8 cellular contexts compared by ENCODE assay signal in the genomic region with DNA sequence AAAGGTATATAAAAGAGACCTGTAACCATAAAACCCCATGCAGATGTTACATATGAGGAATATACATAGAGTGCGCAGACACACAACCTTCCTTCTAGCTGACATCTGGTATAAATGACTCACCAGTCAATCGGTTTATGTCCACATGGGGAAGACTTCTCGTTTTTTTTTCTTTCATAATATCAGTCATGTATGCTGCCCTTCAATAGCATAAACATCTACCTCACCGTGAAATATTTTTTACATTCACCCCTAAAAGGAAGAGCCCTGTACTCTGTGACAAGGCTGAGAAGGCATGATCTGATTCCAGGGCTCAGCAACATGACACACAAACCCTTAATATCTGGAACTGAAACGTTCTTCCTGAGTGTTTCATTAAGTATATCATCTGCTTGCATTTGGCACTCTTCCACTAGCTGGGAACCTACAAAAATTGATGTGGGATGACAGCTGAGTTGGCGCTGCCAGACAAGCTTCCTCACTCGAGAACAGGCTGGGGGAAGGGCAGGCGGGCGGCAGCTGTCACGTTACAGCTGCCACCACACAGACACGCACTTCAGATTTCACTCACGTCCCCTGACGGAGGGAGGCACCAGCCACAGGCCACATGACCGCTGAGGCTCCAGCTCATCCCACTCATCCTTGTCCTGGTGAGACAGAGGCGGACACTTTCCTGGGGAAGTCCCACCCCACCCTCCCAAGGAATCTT.
DNase-seq lines count a peak whose midpoint lies in the region; ATAC-seq, FAIRE-seq and TF ChIP-seq lines count a peak whose summit lies in the region.

No MANE protein-coding gene starts in this region.

- H3K36me3 ChIP-seq in colonic mucosa = no peaks in the 10 kb centered on the region

- H3K4me1 ChIP-seq in colonic mucosa = no peaks in the 10 kb centered on the region

- intact Hi-C loops in colonic mucosa (cut with DNase I) = no loop called here

- DNase-seq in DMS79 (lab: John Stamatoyannopoulos, UW) (peak; percentile 75), RCC 7860 (ENCODE audit: low spot score) (peak; percentile 90), colonic mucosa (peak; percentile 53), medulla oblongata (ENCODE audit: extremely low spot score) (peak; percentile 97), SW 1271 (lab: John Stamatoyannopoulos, UW) (no peak)

- H3K4me3 ChIP-seq in colonic mucosa = no peak overlapping the region

- H3K9me3 ChIP-seq in colonic mucosa = no peaks in the 10 kb centered on the region

- TF ChIP-seq CTCF in colonic mucosa (IDR thresholded peaks at IDR 0.05) = no peak

- peak; percentile 54 for FAIRE-seq in RCC 7860 (lab: Jason Lieb, UNC)

- no peaks in the 10 kb centered on the region for H3K27me3 ChIP-seq in colonic mucosa

- H3K27ac ChIP-seq in colonic mucosa (peak overlapping the region; percentile 21), temporal lobe (ENCODE audit: low read depth, low read length) (peak overlapping the region; percentile 98)

- H3K9ac ChIP-seq in colonic mucosa (ENCODE audit: low read depth in 2 of 2, low read length in 2 of 2) = no peak overlapping the region

- ATAC-seq in GM19463 (IDR thresholded peaks at IDR 0.05; ENCODE audit: unreplicated experiment) (peak; percentile 85), HG03571 (IDR thresholded peaks at IDR 0.05; ENCODE audit: unreplicated experiment) (peak; percentile 54)

Comparison
In these comparisons a context has a peak if more than half of its experiments do, and no peak if none do; other contexts are left out.
1. DNase-seq: peak in DMS79 (single experiment), RCC 7860 (single experiment), colonic mucosa (single experiment) and medulla oblongata (single experiment); none in SW 1271 (0 of 2).